In the genomic region with DNA sequence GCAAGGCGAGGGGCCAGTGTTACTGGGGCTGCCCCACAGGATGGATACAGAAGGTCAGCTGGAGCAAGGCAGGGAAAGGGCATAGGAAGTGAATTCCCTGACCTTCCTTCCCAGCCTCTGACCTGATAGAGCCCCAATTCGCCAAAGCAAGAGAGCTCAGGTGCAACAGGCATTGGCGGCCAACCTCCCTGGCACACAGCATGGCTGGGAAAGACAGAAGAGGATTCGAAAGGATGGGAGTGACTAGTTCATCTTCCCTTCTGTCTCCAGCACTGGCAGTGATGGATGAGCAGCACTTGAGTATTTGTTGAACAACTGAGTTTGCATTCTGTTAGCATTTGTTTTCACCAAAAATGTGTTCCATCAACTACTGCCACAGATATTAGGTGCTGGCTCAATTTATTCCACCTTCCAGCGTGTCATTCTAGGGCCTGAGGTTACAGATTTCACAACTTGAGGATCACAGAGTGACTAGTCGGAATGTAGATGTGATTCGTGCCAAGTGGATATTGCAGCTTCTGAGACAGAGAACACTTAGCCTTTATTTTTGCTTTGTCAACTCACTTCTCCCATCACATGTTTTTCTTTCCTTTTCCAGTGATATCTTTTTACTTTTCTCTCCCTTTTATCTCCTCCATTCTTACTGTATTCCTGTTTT, we compare ENCODE assay signal across 14 cellular contexts. TPM values are rescaled to one million over a fixed set of nuclear protein-coding genes. Genes with fewer than 3 reads are reported as not detected.
DNase-seq lines count a peak whose midpoint lies in the region; ATAC-seq and TF ChIP-seq lines count a peak whose summit lies in the region.
"Had no signal": no experiment of that assay in that cellular context is flagged by ENCODE, and none has a peak within 500 bp of the region (broad histone marks: within the 10 kb centered on the region; RNA-seq: fewer than 3 reads in every experiment).

No MANE protein-coding gene starts in this region.

- H3K4me3 Mint-ChIP-seq in MCF 10A (ENCODE audit: unreplicated experiment), result peak overlapping the region; percentile 99
- H3K4me3 Mint-ChIP-seq in activated naive CD4-positive, alpha-beta T cell treated with anti-CD3 and anti-CD28 coated beads, Interleukin-2, amount 10 ng/mL, durations not matched to agents 7 days and 5 days, result no peak overlapping the region
- H3K4me3 Mint-ChIP-seq: activated CD8-positive, alpha-beta memory T cell treated with anti-CD3 and anti-CD28 coated beads, Interleukin-2, amount 10 ng/mL, durations not matched to agents 7 days and 5 days; activated naive CD8-positive, alpha-beta T cell treated with anti-CD3 and anti-CD28 coated beads, Interleukin-2, amount 50 U/mL, for 24 hours; naive thymus-derived CD8-positive, alpha-beta T cell had no signal

- TF ChIP-seq CTCF in MCF 10A (IDR thresholded peaks at IDR 0.05; ENCODE audit: unreplicated experiment), result no peak
- no peak for TF ChIP-seq CTCF in heart left ventricle (IDR thresholded peaks at IDR 0.05)

- intact Hi-C loops in MCF 10A (cut with micrococcal nuclease) (loop anchor here (2.0 to 10.0 kb wide), 2 partner anchors 37 to 203 kb away; no protein-coding TSS in a partner anchor), heart left ventricle (cut with DNase I) (loop anchor here in 6 of 10 donors (5.0 to 10.0 kb wide), 5 partner anchors 385 to 483 kb away; partner anchors contain the start of gene PRLH (in 1 of the 6))

- H3K9me3 ChIP-seq in heart left ventricle, result no peaks in the 10 kb centered on the region
- H3K9me3 ChIP-seq: BLaER1 had no signal

- peaks cover 81% of the 10 kb centered on the region for H3K36me3 Mint-ChIP-seq in MCF 10A (ENCODE audit: insufficient read depth, unreplicated experiment)
- peaks cover 19% of the 10 kb centered on the region for H3K36me3 Mint-ChIP-seq in activated naive CD4-positive, alpha-beta T cell treated with anti-CD3 and anti-CD28 coated beads, Interleukin-2, amount 10 ng/mL, durations not matched to agents 7 days and 5 days

- ATAC-seq in heart left ventricle, result peak in 3 of 4 donors; percentile 44 to 75 (median 69)
- no peak for ATAC-seq in GM18498 (IDR thresholded peaks at IDR 0.05; ENCODE audit: unreplicated experiment)
- ATAC-seq: activated CD8-positive, alpha-beta memory T cell treated with anti-CD3 and anti-CD28 coated beads, Interleukin-2, amount 10 ng/mL, durations not matched to agents 7 days and 5 days; activated naive CD8-positive, alpha-beta T cell treated with anti-CD3 and anti-CD28 coated beads, Interleukin-2, amount 50 U/mL, for 24 hours; naive thymus-derived CD8-positive, alpha-beta T cell had no signal

- H3K4me1 ChIP-seq in heart left ventricle, result peaks cover 0 to 40% (median 26%) of the 10 kb centered on the region in 12 donors

- H3K4me3 ChIP-seq in heart left ventricle (no peak overlapping the region), skeletal muscle cell (ENCODE audit: low read depth, low read length) (no peak overlapping the region)
- H3K4me3 ChIP-seq: BLaER1 had no signal

- 70 to 82% (median 73%) methylated on average over 7 of the region's 7 CpGs for WGBS in heart left ventricle, 4 donors

- H3K27me3 Mint-ChIP-seq in MCF 10A (ENCODE audit: insufficient read depth, unreplicated experiment), result no peaks in the 10 kb centered on the region
- H3K27me3 Mint-ChIP-seq in activated naive CD4-positive, alpha-beta T cell treated with anti-CD3 and anti-CD28 coated beads, Interleukin-2, amount 10 ng/mL, durations not matched to agents 7 days and 5 days, result no peaks in the 10 kb centered on the region
- H3K27me3 Mint-ChIP-seq: activated CD8-positive, alpha-beta memory T cell treated with anti-CD3 and anti-CD28 coated beads, Interleukin-2, amount 10 ng/mL, durations not matched to agents 7 days and 5 days; activated naive CD8-positive, alpha-beta T cell treated with anti-CD3 and anti-CD28 coated beads, Interleukin-2, amount 50 U/mL, for 24 hours; naive thymus-derived CD8-positive, alpha-beta T cell had no signal

- H3K4me1 Mint-ChIP-seq in MCF 10A (ENCODE audit: insufficient read depth, unreplicated experiment), result peaks cover 57% of the 10 kb centered on the region
- H3K4me1 Mint-ChIP-seq in activated naive CD4-positive, alpha-beta T cell treated with anti-CD3 and anti-CD28 coated beads, Interleukin-2, amount 10 ng/mL, durations not matched to agents 7 days and 5 days, result peaks cover 3% of the 10 kb centered on the region

- H3K27ac ChIP-seq in heart left ventricle, result peak overlapping the region in 5 of 12 donors; percentile 44 to 62 (median 53)
- H3K27ac ChIP-seq: BLaER1 had no signal

- peaks cover 0 to 83% (median 65%) of the 10 kb centered on the region in 9 donors for H3K36me3 ChIP-seq in heart left ventricle

- CTCF ChIA-PET in MCF 10A (lab: Yijun Ruan, JAX), result interaction anchor here (0.6 to 1.1 kb wide), 5 partner anchors 67 to 481 kb away, joined by 3 to 4 read pairs (median 3); no protein-coding TSS in a partner anchor
- CTCF ChIA-PET in activated naive CD4-positive, alpha-beta T cell treated with anti-CD3 and anti-CD28 coated beads, Interleukin-2, amount 10 ng/mL, durations not matched to agents 7 days and 5 days (lab: Charles Lee), result no interaction called here

- BruUV-seq in MCF 10A (replicated peaks; lab: Mats Ljungman, UMichigan), result TSS peak; percentile 50

- peak overlapping the region; percentile 94 for H3K27ac Mint-ChIP-seq in MCF 10A (ENCODE audit: low read depth, unreplicated experiment)
- no peak overlapping the region for H3K27ac Mint-ChIP-seq in activated naive CD4-positive, alpha-beta T cell treated with anti-CD3 and anti-CD28 coated beads, Interleukin-2, amount 10 ng/mL, durations not matched to agents 7 days and 5 days
- H3K27ac Mint-ChIP-seq: activated CD8-positive, alpha-beta memory T cell treated with anti-CD3 and anti-CD28 coated beads, Interleukin-2, amount 10 ng/mL, durations not matched to agents 7 days and 5 days; activated naive CD8-positive, alpha-beta T cell treated with anti-CD3 and anti-CD28 coated beads, Interleukin-2, amount 50 U/mL, for 24 hours had no signal

- DNase-seq in GM04504 (ENCODE audit: low read depth) (peak; percentile 53), MCF 10A (ENCODE audit: unreplicated experiment) (peak; percentile 96), heart left ventricle (no peak), skeletal muscle cell (ENCODE audit: low read depth) (peak; percentile 85), LoVo (ENCODE audit: low spot score) (no peak), HUDEP-2 (lab: John Stamatoyannopoulos, UW; ENCODE audit: unreplicated experiment in 76 of 76) (no peak)
- DNase-seq in activated naive CD4-positive, alpha-beta T cell treated with anti-CD3 and anti-CD28 coated beads, Interleukin-2, amount 10 ng/mL, durations not matched to agents 7 days and 5 days, result no peak
- DNase-seq: activated CD8-positive, alpha-beta memory T cell treated with anti-CD3 and anti-CD28 coated beads, Interleukin-2, amount 10 ng/mL, durations not matched to agents 7 days and 5 days; activated naive CD8-positive, alpha-beta T cell treated with anti-CD3 and anti-CD28 coated beads, Interleukin-2, amount 50 U/mL, for 24 hours; GF-D8; naive thymus-derived CD8-positive, alpha-beta T cell; RPMI8226 had no signal

- POLR2A ChIA-PET in MCF 10A (lab: Yijun Ruan, JAX), result interaction anchor here (0.6 to 5.2 kb wide), 15 partner anchors 9 to 727 kb away, joined by 3 to 30 read pairs (median 4); partner anchors contain the start of gene RAB17

- no peak for TF ChIP-seq POLR2A in heart left ventricle (IDR thresholded peaks at IDR 0.05)

- no peaks in the 10 kb centered on the region for H3K9me3 Mint-ChIP-seq in MCF 10A (ENCODE audit: unreplicated experiment)
- no peaks in the 10 kb centered on the region for H3K9me3 Mint-ChIP-seq in activated naive CD4-positive, alpha-beta T cell treated with anti-CD3 and anti-CD28 coated beads, Interleukin-2, amount 10 ng/mL, durations not matched to agents 7 days and 5 days
- H3K9me3 Mint-ChIP-seq: activated naive CD8-positive, alpha-beta T cell treated with anti-CD3 and anti-CD28 coated beads, Interleukin-2, amount 50 U/mL, for 24 hours; naive thymus-derived CD8-positive, alpha-beta T cell had no signal

- no peaks in the 10 kb centered on the region for H3K27me3 ChIP-seq in heart left ventricle
- H3K27me3 ChIP-seq: BLaER1 had no signal

RNA-seq across cellular contexts. Expression of gene COPS8, which starts 6.2 kb away (rescaled TPM):
- total RNA-seq in MCF 10A (2022) (249 and 274 TPM in 2 replicates), heart left ventricle (100 to 1,000 TPM in 3 of 9 donors, 10 to 100 TPM in 6; 71.3 to 168 (median 93.0) TPM)
- polyA plus RNA-seq in heart left ventricle, result 100 to 1,000 TPM in 1 of 2 donors, 10 to 100 TPM in 1; 34.7 to 231 TPM

Comparison
In these comparisons a context has a peak if more than half of its experiments do, and no peak if none do; other contexts are left out.
1. DNase-seq: peak in GM04504 (single experiment), MCF 10A (single experiment) and skeletal muscle cell (single experiment); none in heart left ventricle (0 of 5), LoVo (single experiment), HUDEP-2 (0 of 76) and activated naive CD4-positive, alpha-beta T cell treated with anti-CD3 and anti-CD28 coated beads, Interleukin-2, amount 10 ng/mL, durations not matched to agents 7 days and 5 days (single experiment).